Comparison of ENCODE assay signal across 26 cellular contexts in the genomic region with DNA sequence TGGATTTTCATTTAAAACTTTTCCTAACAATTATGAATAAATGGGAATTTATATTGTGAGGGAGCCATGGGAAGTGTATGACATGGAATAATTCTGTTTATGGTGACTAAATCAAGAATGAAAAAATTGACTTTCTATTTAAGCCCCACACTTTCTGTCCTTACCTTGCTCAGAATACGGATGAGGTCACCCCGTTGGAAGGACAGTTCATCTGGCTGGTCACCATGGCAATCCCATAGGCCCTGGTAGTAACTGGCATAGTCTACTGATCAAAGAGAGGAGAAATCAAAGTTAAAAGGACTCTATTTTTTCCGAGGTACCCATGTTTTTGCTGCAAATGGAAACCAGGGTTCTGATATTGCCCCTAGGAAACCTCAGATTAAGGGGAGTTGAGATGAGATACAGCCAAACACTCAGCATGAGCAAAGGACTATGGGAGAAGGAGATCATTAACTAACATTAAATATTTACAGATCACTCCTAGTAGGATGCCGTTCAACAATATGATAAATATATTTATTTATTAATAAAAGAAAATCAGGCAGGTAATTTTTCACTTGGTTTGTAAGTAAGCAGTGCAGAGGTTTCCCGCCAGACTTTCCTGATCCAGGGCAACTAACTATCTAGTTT. TPM values are rescaled to one million over a fixed set of nuclear protein-coding genes. Genes with fewer than 3 reads are reported as not detected.
DNase-seq lines count a peak whose midpoint lies in the region; ATAC-seq, FAIRE-seq and TF ChIP-seq lines count a peak whose summit lies in the region.
"Had no signal": no experiment of that assay in that cellular context is flagged by ENCODE, and none has a peak within 500 bp of the region (broad histone marks: within the 10 kb centered on the region; RNA-seq: fewer than 3 reads in every experiment).

No MANE protein-coding gene starts in this region.

- no peak overlapping the region for H3K9ac ChIP-seq in OCI-LY3 (ENCODE audit: low read length)

- intact Hi-C loops in Calu3 (cut with micrococcal nuclease; ENCODE audit: unreplicated experiment), result loop anchor here (5.0 kb wide), 1 partner anchor 95 kb away; no protein-coding TSS in a partner anchor

- TF ChIP-seq CTCF in Calu3 (IDR thresholded peaks at IDR 0.05; ENCODE audit: unreplicated experiment) (no peak), OCI-LY3 (IDR thresholded peaks at IDR 0.05; ENCODE audit: low read depth, low read length) (no peak), hepatocyte (IDR thresholded peaks at IDR 0.05; ENCODE audit: poor library complexity) (no peak), GM10266 (IDR thresholded peaks at IDR 0.05; ENCODE audit: control insufficient read depth, insufficient read depth, low read depth, missing control alignments) (no peak)

- no TSS peak for BruUV-seq in Calu3 (replicated peaks; lab: Mats Ljungman, UMichigan)

- H3K27ac ChIP-seq in OCI-LY3 (ENCODE audit: low read length) (no peak overlapping the region), hepatocyte (peak overlapping the region; percentile 88), small intestine (ENCODE audit: low read depth in 1 of 2, low read length in 1 of 2) (peak overlapping the region; percentile 5 to 86)
- H3K27ac ChIP-seq: foreskin keratinocyte, lower lobe of right lung, psoas muscle, thoracic aorta had no signal

- WGBS in hepatocyte (ENCODE audit: low lambda C conversion rate, missing lambda C conversion rate), result 61% methylated on average over 5 of the region's 5 CpGs
- 46 to 67% (median 51%) methylated on average over 5 of the region's 5 CpGs for WGBS in small intestine, 3 donors

- no peaks in the 10 kb centered on the region for H3K9me2 ChIP-seq in hepatocyte (replicated peaks; ENCODE audit: insufficient read depth)

- H4K20me1 ChIP-seq in OCI-LY3 (ENCODE audit: insufficient read depth, low read length) (no peaks in the 10 kb centered on the region), hepatocyte (ENCODE audit: insufficient read depth, poor library complexity, severe bottlenecking) (no peaks in the 10 kb centered on the region)

- H3K27ac Mint-ChIP-seq in Calu3 (ENCODE audit: unreplicated experiment), result peak overlapping the region; percentile 51
- no peak overlapping the region for H3K27ac Mint-ChIP-seq in naive thymus-derived CD8-positive, alpha-beta T cell

- H3K9me3 Mint-ChIP-seq in Calu3 (ENCODE audit: low read depth, unreplicated experiment), result no peaks in the 10 kb centered on the region
- H3K9me3 Mint-ChIP-seq in naive thymus-derived CD8-positive, alpha-beta T cell, result no peaks in the 10 kb centered on the region
- H3K9me3 Mint-ChIP-seq: activated naive CD4-positive, alpha-beta T cell treated with anti-CD3 and anti-CD28 coated beads, Interleukin-2, amount 50 U/mL, for 72 hours had no signal

- H3K27me3 ChIP-seq in OCI-LY3 (ENCODE audit: low read depth, low read length) (no peaks in the 10 kb centered on the region), hepatocyte (no peaks in the 10 kb centered on the region), small intestine (ENCODE audit: control insufficient read depth in 2 of 2, insufficient read depth in 2 of 2, low read length in 2 of 2) (no peaks in the 10 kb centered on the region)
- H3K27me3 ChIP-seq: MG63 had no signal

- ATAC-seq in naive thymus-derived CD8-positive, alpha-beta T cell, result no peak
- ATAC-seq: activated CD8-positive, alpha-beta memory T cell treated with anti-CD3 and anti-CD28 coated beads, Interleukin-2, amount 10 ng/mL, durations not matched to agents 7 days and 5 days; activated naive CD4-positive, alpha-beta T cell treated with anti-CD3 and anti-CD28 coated beads, Interleukin-2, amount 50 U/mL, for 72 hours; foreskin keratinocyte; lower lobe of right lung; psoas muscle had no signal

- H3K4me2 ChIP-seq in OCI-LY3 (ENCODE audit: low read length) (peak overlapping the region; percentile 71), hepatocyte (peak overlapping the region; percentile 68)

- peaks cover 18% of the 10 kb centered on the region for H3K4me1 Mint-ChIP-seq in Calu3 (ENCODE audit: low read depth, unreplicated experiment)
- peaks cover 0 to 5% (median 3%) of the 10 kb centered on the region in 4 donors for H3K4me1 Mint-ChIP-seq in naive thymus-derived CD8-positive, alpha-beta T cell

- no peaks in the 10 kb centered on the region for H3K79me2 ChIP-seq in OCI-LY3 (ENCODE audit: low read length)
- no peaks in the 10 kb centered on the region for H3K79me2 ChIP-seq in hepatocyte

- H3K36me3 Mint-ChIP-seq in Calu3 (ENCODE audit: insufficient read depth, unreplicated experiment), result no peaks in the 10 kb centered on the region
- H3K36me3 Mint-ChIP-seq in naive thymus-derived CD8-positive, alpha-beta T cell, result peaks cover 0 to 78% (median 4%) of the 10 kb centered on the region in 3 donors
- H3K36me3 Mint-ChIP-seq: activated naive CD4-positive, alpha-beta T cell treated with anti-CD3 and anti-CD28 coated beads, Interleukin-2, amount 50 U/mL, for 72 hours had no signal

- peak overlapping the region; percentile 46 for H3K4me3 Mint-ChIP-seq in Calu3 (ENCODE audit: low read depth, unreplicated experiment)
- H3K4me3 Mint-ChIP-seq in naive thymus-derived CD8-positive, alpha-beta T cell, result no peak overlapping the region
- H3K4me3 Mint-ChIP-seq: activated CD8-positive, alpha-beta memory T cell treated with anti-CD3 and anti-CD28 coated beads, Interleukin-2, amount 10 ng/mL, durations not matched to agents 7 days and 5 days had no signal

- H3K4me3 ChIP-seq in OCI-LY3 (ENCODE audit: low read length) (0 out of 2 replicates have a peak overlapping the region, but pooled peaks have one; percentile 62), hepatocyte (no peak overlapping the region), small intestine (ENCODE audit: low read depth in 1 of 2, low read length in 2 of 2) (no peak overlapping the region)
- H3K4me3 ChIP-seq: lower lobe of right lung, MG63, psoas muscle, thoracic aorta had no signal

- no peaks in the 10 kb centered on the region for H3K9me3 ChIP-seq in OCI-LY3 (ENCODE audit: insufficient read depth, low read length)
- H3K9me3 ChIP-seq in hepatocyte (ENCODE audit: low read depth), result no peaks in the 10 kb centered on the region
- H3K9me3 ChIP-seq in small intestine (ENCODE audit: control insufficient read depth, low read depth), result no peaks in the 10 kb centered on the region
- H3K9me3 ChIP-seq: BE2C, lower lobe of right lung, MG63, psoas muscle, thoracic aorta had no signal

- CTCF ChIA-PET in Calu3 (lab: Charles Lee), result interaction anchor here (0.6 to 1.5 kb wide), 5 partner anchors 8 to 453 kb away, joined by 3 to 5 read pairs (median 3); a partner anchor contains a TSS

- POLR2A ChIA-PET in naive thymus-derived CD8-positive, alpha-beta T cell (lab: Charles Lee), result no interaction called here

- DNase-seq in Calu3, result no peak
- no peak for DNase-seq in hepatocyte (ENCODE audit: low spot score)
- DNase-seq in small intestine, result peak; percentile 20
- no peak for DNase-seq in stimulated activated CD4-positive, alpha-beta T cell treated with anti-CD3 and anti-CD28 coated beads, Interleukin-4, amount 100 ng/mL, for 1 hour
- no peak for DNase-seq in GM10266 (ENCODE audit: extremely low spot score)
- DNase-seq in naive thymus-derived CD8-positive, alpha-beta T cell, result no peak
- DNase-seq: activated CD4-positive, alpha-beta T cell treated with anti-CD3 and anti-CD28 coated beads for 4 hours; activated CD8-positive, alpha-beta memory T cell treated with anti-CD3 and anti-CD28 coated beads, Interleukin-2, amount 10 ng/mL, durations not matched to agents 7 days and 5 days; cerebellar nuclear complex; erythroblast; foreskin keratinocyte; H7; lower lobe of right lung; NCI-H1694 treated with DMSO at 0.1 percent for 48 hours; NCI-H2171 treated with DMSO at 0.1 percent for 48 hours; NCI-H748 treated with DMSO at 0.1 percent for 48 hours; psoas muscle; stimulated activated CD4-positive, alpha-beta T cell treated with anti-CD3 and anti-CD28 coated beads, Interleukin-1b, Interleukin-23, amount 100 ng/mL, for 48 hours; stimulated activated naive CD4-positive, alpha-beta T cell; T-helper 1 cell had no signal

- H3K4me1 ChIP-seq in OCI-LY3 (ENCODE audit: low read length), result peaks cover 57% of the 10 kb centered on the region
- H3K4me1 ChIP-seq in hepatocyte (ENCODE audit: insufficient read depth), result peaks cover 14% of the 10 kb centered on the region
- peaks cover 2 to 16% of the 10 kb centered on the region in 2 donors for H3K4me1 ChIP-seq in small intestine (ENCODE audit: control insufficient read depth in 2 of 2, insufficient read depth in 1 of 2, low read depth in 1 of 2, low read length in 1 of 2)
- H3K4me1 ChIP-seq: foreskin keratinocyte, lower lobe of right lung, psoas muscle had no signal

- no peak for FAIRE-seq in small intestine (lab: Jason Lieb, UNC)
- FAIRE-seq: astrocyte had no signal

- no peaks in the 10 kb centered on the region for H3K27me3 Mint-ChIP-seq in Calu3 (ENCODE audit: unreplicated experiment)
- H3K27me3 Mint-ChIP-seq in naive thymus-derived CD8-positive, alpha-beta T cell, result no peaks in the 10 kb centered on the region
- H3K27me3 Mint-ChIP-seq: activated CD8-positive, alpha-beta memory T cell treated with anti-CD3 and anti-CD28 coated beads, Interleukin-2, amount 10 ng/mL, durations not matched to agents 7 days and 5 days had no signal

- H2AFZ ChIP-seq in OCI-LY3 (ENCODE audit: low read depth, low read length) (no peak overlapping the region), hepatocyte (peak overlapping the region; percentile 2)

- H3K36me3 ChIP-seq in OCI-LY3 (replicated peaks; ENCODE audit: low read depth, low read length) (no peaks in the 10 kb centered on the region), hepatocyte (replicated peaks; ENCODE audit: insufficient read depth, low read depth) (no peaks in the 10 kb centered on the region), small intestine (ENCODE audit: control insufficient read depth in 2 of 2, insufficient read depth in 2 of 2, low read length in 2 of 2) (no peaks in the 10 kb centered on the region)
- H3K36me3 ChIP-seq: BE2C, lower lobe of right lung, MG63, thoracic aorta had no signal

RNA-seq across cellular contexts. Expression of a gene that starts 54.9 kb away (rescaled TPM):
- 29.4 and 37.1 TPM in 2 replicates for total RNA-seq in Calu3 (2022)
- total RNA-seq in hepatocyte, result 11.3 and 12.4 TPM in 2 replicates
- polyA plus RNA-seq in hepatocyte, result 9.2 and 13.2 TPM in 2 replicates
- polyA plus RNA-seq in small intestine, result 10 to 100 TPM; 11.4 to 16.3 (median 13.8) TPM
- 10 to 100 TPM; 19.5 to 20.9 TPM for total RNA-seq in naive thymus-derived CD8-positive, alpha-beta T cell
- polyA plus RNA-seq in naive thymus-derived CD8-positive, alpha-beta T cell, result 10 to 100 TPM; 18.8 to 28.3 (median 25.6) TPM
